ENCODE assay signal across 12 cellular contexts in the genomic region with DNA sequence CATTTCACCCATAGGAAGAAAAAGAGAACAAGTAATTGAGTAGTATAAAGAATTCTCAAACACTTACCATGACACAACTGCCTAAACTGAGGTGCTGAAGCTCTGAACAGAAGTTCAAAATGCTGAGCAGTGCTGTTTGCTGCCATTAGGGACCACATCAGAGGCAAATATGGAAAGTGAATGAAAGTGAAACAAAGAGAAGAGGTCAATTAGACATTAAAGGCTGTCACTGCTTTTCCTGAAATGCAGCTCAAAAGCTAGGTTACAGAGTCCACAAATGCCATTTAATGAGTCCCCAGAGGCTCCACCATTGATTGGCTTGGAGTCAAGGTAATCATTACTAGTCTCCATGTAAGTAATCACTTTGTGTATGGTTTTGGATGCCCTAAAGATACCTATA. TPM values are rescaled to one million over a fixed set of nuclear protein-coding genes. Genes with fewer than 3 reads are reported as not detected.
DNase-seq lines count a peak whose midpoint lies in the region; ATAC-seq and TF ChIP-seq lines count a peak whose summit lies in the region.
"Had no signal": no experiment of that assay in that cellular context is flagged by ENCODE, and none has a peak within 500 bp of the region (broad histone marks: within the 10 kb centered on the region; RNA-seq: fewer than 3 reads in every experiment).

No MANE protein-coding gene starts in this region.

- no peaks in the 10 kb centered on the region for H3K79me2 ChIP-seq in MM.1S (ENCODE audit: low read length)

- no peaks in the 10 kb centered on the region; the same call in 1 of the 2 replicates for H3K27me3 ChIP-seq in MM.1S (replicated peaks; ENCODE audit: insufficient read depth, low read length)
- H3K27me3 ChIP-seq: neural progenitor cell had no signal

- H3K4me3 ChIP-seq in GM12864 (ENCODE audit: low read depth, low read length) (no peak overlapping the region), MM.1S (ENCODE audit: low read length) (no peak overlapping the region)
- H3K4me3 ChIP-seq: GM23248, neural progenitor cell had no signal

- no peaks in the 10 kb centered on the region for H3K9me3 ChIP-seq in MM.1S (replicated peaks; ENCODE audit: insufficient read depth, low read length)

- no peaks in the 10 kb centered on the region for H4K20me1 ChIP-seq in MM.1S (ENCODE audit: insufficient read depth, low read length)

- peaks cover 9% of the 10 kb centered on the region for H3K4me1 ChIP-seq in MM.1S (ENCODE audit: low read length)

- H3K9ac ChIP-seq in MM.1S (ENCODE audit: low read length), result no peak overlapping the region
- H3K9ac ChIP-seq: GM23248, neural progenitor cell had no signal

- ATAC-seq in GM19328 (IDR thresholded peaks at IDR 0.05; ENCODE audit: unreplicated experiment) (peak; percentile 72), HG02885 (IDR thresholded peaks at IDR 0.05; ENCODE audit: poor library complexity, unreplicated experiment) (peak; percentile 89)

- H3K36me3 ChIP-seq in MM.1S (replicated peaks; ENCODE audit: insufficient read depth, low read length), result no peaks in the 10 kb centered on the region
- H3K36me3 ChIP-seq: neural progenitor cell had no signal

- DNase-seq in GM12864 (ENCODE audit: low read depth), result peak; percentile 4
- DNase-seq in MM.1S, result peak; percentile 71
- no peak for DNase-seq in HT-29 (ENCODE audit: low spot score)
- no peak for DNase-seq in NCI-H2107 treated with DMSO at 0.1 percent for 48 hours (lab: John Stamatoyannopoulos, UW; ENCODE audit: unreplicated experiment)
- DNase-seq in COLO668 (lab: John Stamatoyannopoulos, UW; ENCODE audit: unreplicated experiment), result no peak
- no peak for DNase-seq in GM03348 (ENCODE audit: low spot score)
- DNase-seq: CD4-positive, alpha-beta T cell; GM23248; NCI-H345 had no signal

- no peak overlapping the region for H3K4me2 ChIP-seq in MM.1S (ENCODE audit: low read depth, low read length)
- H3K4me2 ChIP-seq: neural progenitor cell had no signal

- no peak for TF ChIP-seq CTCF in GM12864 (IDR thresholded peaks at IDR 0.05; ENCODE audit: low read depth, low read length, missing control alignments)
- no peak for TF ChIP-seq CTCF in MM.1S (IDR thresholded peaks at IDR 0.05; ENCODE audit: low read length)

- H3F3A ChIP-seq in MM.1S (ENCODE audit: insufficient read depth, low read length), result peaks cover 3% of the 10 kb centered on the region; the same call in 1 of the 2 replicates

- no peak overlapping the region for H3K27ac ChIP-seq in MM.1S (ENCODE audit: low read length)
- H3K27ac ChIP-seq: GM23248, neural progenitor cell had no signal

- H3K9me2 ChIP-seq in MM.1S (replicated peaks; ENCODE audit: insufficient read depth, low read length), result no peaks in the 10 kb centered on the region

- no peak overlapping the region for H2AFZ ChIP-seq in MM.1S (ENCODE audit: low read length)
- H2AFZ ChIP-seq: GM23248, neural progenitor cell had no signal

RNA-seq across cellular contexts. Expression of gene POU3F2, which starts 46.1 kb away (rescaled TPM):
- total RNA-seq in HT-29 (2014; rRNA removed; shearing (Covaris generic)), result not detected in 2 replicates
- total RNA-seq: CD4-positive, alpha-beta T cell; GM23248 had no signal

Comparison
In these comparisons a context has a peak if more than half of its experiments do, and no peak if none do; other contexts are left out.
1. DNase-seq: peak in GM12864 (single experiment) and MM.1S (single experiment); none in HT-29 (single experiment), NCI-H2107 treated with DMSO at 0.1 percent for 48 hours (single experiment), COLO668 (single experiment) and GM03348 (single experiment).